ENCODE assay signal across 7 cellular contexts in the genomic region with DNA sequence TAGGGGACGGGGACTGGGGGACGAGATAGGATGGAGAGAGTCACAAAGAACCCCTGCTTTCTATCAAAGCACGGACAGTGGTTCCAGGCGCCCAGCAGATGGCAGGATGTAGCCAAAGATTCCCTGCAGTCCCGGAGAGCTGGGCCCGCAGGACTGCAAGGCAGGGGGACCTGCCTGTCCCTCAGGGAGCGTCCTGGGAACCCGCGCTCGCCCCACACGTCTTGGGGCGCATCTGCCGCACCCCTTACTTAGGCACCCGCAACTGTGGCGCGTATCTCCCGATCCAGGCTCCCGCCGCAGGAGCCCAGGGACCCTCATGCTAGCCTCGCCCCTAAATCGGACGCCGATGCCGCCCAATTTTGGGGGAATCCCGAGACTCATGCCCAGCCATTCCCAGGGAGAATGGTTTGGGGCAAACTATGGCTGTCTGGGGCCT.
DNase-seq lines count a peak whose midpoint lies in the region; ATAC-seq and TF ChIP-seq lines count a peak whose summit lies in the region.

No MANE protein-coding gene starts in this region.

- no peaks in the 10 kb centered on the region for H4K20me1 ChIP-seq in OCI-LY1 (ENCODE audit: insufficient read depth, low read length)

- in situ Hi-C loops in brain microvascular endothelial cell (cut with HindIII; ENCODE audit: low pct_ligation_motif_present, low sequenced_read_pairs) = no loop called here

- H3K27me3 ChIP-seq in OCI-LY1 (ENCODE audit: insufficient read depth, low read length) = no peaks in the 10 kb centered on the region
- no peaks in the 10 kb centered on the region for H3K27me3 ChIP-seq in brain microvascular endothelial cell (replicated peaks)

- H3K9me2 ChIP-seq in OCI-LY1 (ENCODE audit: low read depth, low read length) = no peaks in the 10 kb centered on the region

- H3K4me1 ChIP-seq in OCI-LY1 (ENCODE audit: insufficient read depth, low read length, severe bottlenecking) = peaks cover 15% of the 10 kb centered on the region

- H3K27ac ChIP-seq in OCI-LY1 (ENCODE audit: low read depth, low read length, poor library complexity, severe bottlenecking) = no peak overlapping the region
- H3K27ac ChIP-seq in brain microvascular endothelial cell = no peak overlapping the region

- H3K9ac ChIP-seq in OCI-LY1 (ENCODE audit: low read length) = no peak overlapping the region

- no peak overlapping the region for H2AFZ ChIP-seq in OCI-LY1 (ENCODE audit: low read length)

- no peak overlapping the region for H3K4me2 ChIP-seq in OCI-LY1 (ENCODE audit: low read length)

- H3K36me3 ChIP-seq in OCI-LY1 (ENCODE audit: insufficient read depth, low read length) (no peaks in the 10 kb centered on the region), brain microvascular endothelial cell (replicated peaks) (no peaks in the 10 kb centered on the region)

- H3K4me3 ChIP-seq in OCI-LY1 (ENCODE audit: low read depth, low read length, poor library complexity, severe bottlenecking) (no peak overlapping the region), brain microvascular endothelial cell (ENCODE audit: low read depth, low read length) (peak overlapping the region; percentile 65), iPS-11a (ENCODE audit: low read depth, low read length) (peak overlapping the region; percentile 53)

- no peaks in the 10 kb centered on the region for H3K79me2 ChIP-seq in OCI-LY1 (ENCODE audit: insufficient read depth, low read length)

- peak; percentile 83 for DNase-seq in EL
- peak; percentile 60 for DNase-seq in brain microvascular endothelial cell
- peak; percentile 61 for DNase-seq in putamen (ENCODE audit: low spot score)

- peak; percentile 64 for ATAC-seq in HG02759 (IDR thresholded peaks at IDR 0.05; ENCODE audit: unreplicated experiment)
- no peak for ATAC-seq in HG03280 (IDR thresholded peaks at IDR 0.05; ENCODE audit: unreplicated experiment)

- H3F3A ChIP-seq in OCI-LY1 (ENCODE audit: insufficient read depth, low read length) = no peaks in the 10 kb centered on the region

- TF ChIP-seq CTCF in OCI-LY1 (IDR thresholded peaks at IDR 0.05; ENCODE audit: low read length) (peak; percentile 38; the same call in 1 of the 2 replicates), brain microvascular endothelial cell (IDR thresholded peaks at IDR 0.05; ENCODE audit: low read depth, low read length, missing control alignments) (peak; percentile 92)

- no peaks in the 10 kb centered on the region for H3K9me3 ChIP-seq in OCI-LY1 (ENCODE audit: low read length)
